Comparison of ENCODE assay signal across 32 cellular contexts in the genomic region with DNA sequence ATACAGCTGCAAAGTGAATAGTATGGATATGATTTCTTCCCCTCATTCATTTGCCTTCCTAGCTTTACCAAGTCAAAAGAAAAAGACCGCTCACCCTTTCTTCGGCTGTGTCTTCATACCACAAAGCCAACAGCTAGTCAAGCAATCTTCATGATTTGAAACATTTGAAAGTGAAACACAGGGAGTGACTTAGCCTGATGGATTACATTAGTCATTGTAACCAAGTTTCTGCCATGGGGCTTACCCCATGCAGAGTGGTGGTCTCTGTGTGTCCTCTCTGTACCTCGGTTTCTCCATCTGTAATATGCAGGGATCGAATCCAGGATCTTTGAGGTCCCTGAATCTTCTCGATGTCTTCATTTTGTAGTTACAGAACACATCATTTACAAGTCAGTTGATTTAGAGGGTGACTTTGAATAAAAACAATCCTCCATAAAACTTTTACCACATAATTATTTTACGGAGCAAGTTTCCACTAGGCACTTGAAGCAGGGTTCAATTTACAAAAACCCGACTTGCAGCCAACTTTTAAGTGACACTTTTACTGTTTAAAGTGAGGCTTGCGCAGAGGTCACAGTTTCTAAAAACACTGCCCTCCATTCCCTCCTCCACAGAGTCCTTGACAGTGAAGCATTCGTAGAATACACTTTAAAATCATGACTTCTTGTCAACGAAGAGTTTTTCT. TPM values are rescaled to one million over a fixed set of nuclear protein-coding genes. Genes with fewer than 3 reads are reported as not detected.
DNase-seq lines count a peak whose midpoint lies in the region; ATAC-seq, FAIRE-seq and TF ChIP-seq lines count a peak whose summit lies in the region.
"Had no signal": no experiment of that assay in that cellular context is flagged by ENCODE, and none has a peak within 500 bp of the region (broad histone marks: within the 10 kb centered on the region; RNA-seq: fewer than 3 reads in every experiment).

No MANE protein-coding gene starts in this region.

- peaks cover 91% of the 10 kb centered on the region for H3K4me1 Mint-ChIP-seq in brain

- peak overlapping the region; percentile 62 for H3K27ac ChIP-seq in layer of hippocampus (ENCODE audit: low read depth, low read length)
- no peak overlapping the region for H3K27ac ChIP-seq in trophoblast cell (ENCODE audit: low read depth, low read length)
- H3K27ac ChIP-seq: brain microvascular endothelial cell, GM23248, psoas muscle, upper lobe of right lung had no signal

- no peak overlapping the region for H3K9ac ChIP-seq in trophoblast cell (ENCODE audit: low read length)
- H3K9ac ChIP-seq: GM23248 had no signal

- H2BK120ac ChIP-seq in trophoblast cell (ENCODE audit: insufficient read depth, low read length, poor library complexity): no peak overlapping the region

- H2AK5ac ChIP-seq in trophoblast cell (ENCODE audit: low read length): no peak overlapping the region

- H3K4ac ChIP-seq in trophoblast cell (ENCODE audit: low read depth, low read length): no peak overlapping the region

- peak overlapping the region in 2 of 5 experiments; percentile 27 to 29 for H3K4me3 Mint-ChIP-seq in brain
- H3K4me3 Mint-ChIP-seq: activated B cell treated with CpG ODN at 0.5 μM for 24 hours; activated naive CD4-positive, alpha-beta T cell treated with anti-CD3 and anti-CD28 coated beads for 36 hours; HFFc6 had no signal

- H3K4me1 ChIP-seq in trophoblast cell (ENCODE audit: control insufficient read depth in 1 of 2, insufficient read depth in 2 of 2, low read length in 2 of 2): peaks cover 31 to 47% of the 10 kb centered on the region in 2 experiments

- H3K27me3 ChIP-seq in layer of hippocampus (ENCODE audit: control insufficient read depth, insufficient read depth, low read length): no peaks in the 10 kb centered on the region
- no peaks in the 10 kb centered on the region for H3K27me3 ChIP-seq in trophoblast cell (ENCODE audit: insufficient read depth, low read length)
- H3K27me3 ChIP-seq: brain microvascular endothelial cell had no signal

- no peak for TF ChIP-seq CTCF in brain (conservative IDR thresholded peaks at IDR 0.05)

- no CpG with 5 or more reads among the region's 10 CpGs for WGBS in trophoblast cell (ENCODE audit: extremely low coverage, insufficient coverage, insufficient read length)

- DNase-seq in trophoblast cell (no peak), NCI-H128 (lab: John Stamatoyannopoulos, UW; ENCODE audit: unreplicated experiment) (no peak)
- DNase-seq in stimulated activated CD4-positive, alpha-beta T cell treated with anti-CD3 and anti-CD28 coated beads, Interleukin-4, amount 100 ng/mL, for 1 hour: no peak
- DNase-seq: activated B cell treated with CpG ODN at 0.5 μM for 24 hours; activated CD4-positive, alpha-beta T cell treated with anti-CD3 and anti-CD28 coated beads, Interleukin-2, amount 50 U/mL, for 48 hours; activated naive CD4-positive, alpha-beta T cell treated with anti-CD3 and anti-CD28 coated beads for 36 hours; activated T-cell treated with anti-CD3 and anti-CD28 coated beads, Interleukin-2, amount 50 U/mL, for 48 hours; amniotic stem cell; brain microvascular endothelial cell; Calu3; GM23248; HFFc6; left ventricle myocardium superior; NCI-H1092; NCI-H187; NCI-H2171 treated with DMSO at 0.1 percent for 48 hours; NCI-H510A; nucleus accumbens; psoas muscle; stimulated activated CD4-positive, alpha-beta T cell treated with anti-CD3 and anti-CD28 coated beads, Interleukin-4, amount 100 ng/mL, for 4 hours; substantia nigra; SW 1271; T-helper 9 cell; upper lobe of right lung had no signal

- no peak overlapping the region for H4K12ac ChIP-seq in trophoblast cell (ENCODE audit: low read depth, low read length)

- H3K36me3 ChIP-seq in trophoblast cell (ENCODE audit: control insufficient read depth in 1 of 2, insufficient read depth in 2 of 2, low read length in 2 of 2): no peaks in the 10 kb centered on the region
- H3K36me3 ChIP-seq: brain microvascular endothelial cell, upper lobe of right lung had no signal

- no peaks in the 10 kb centered on the region for H3K79me2 ChIP-seq in trophoblast cell (ENCODE audit: control insufficient read depth, insufficient read depth, low read length, poor library complexity)

- no peak overlapping the region for H2AFZ ChIP-seq in trophoblast cell (ENCODE audit: insufficient read depth, low read length, poor library complexity)
- H2AFZ ChIP-seq: GM23248 had no signal

- H3K9me3 Mint-ChIP-seq in brain: no peaks in the 10 kb centered on the region
- H3K9me3 Mint-ChIP-seq: activated B cell treated with CpG ODN at 0.5 μM for 24 hours; activated naive CD4-positive, alpha-beta T cell treated with anti-CD3 and anti-CD28 coated beads for 36 hours; HFFc6 had no signal

- H3K9me3 ChIP-seq in trophoblast cell (ENCODE audit: insufficient read depth, low read depth, low read length): peaks cover 2% of the 10 kb centered on the region
- H3K9me3 ChIP-seq: psoas muscle, upper lobe of right lung had no signal

- peaks cover 4% of the 10 kb centered on the region for H3K27me3 Mint-ChIP-seq in brain

- no peak overlapping the region for H4K8ac ChIP-seq in trophoblast cell (ENCODE audit: low read depth, low read length)

- H3K18ac ChIP-seq in trophoblast cell (ENCODE audit: low read length): no peak overlapping the region

- H4K91ac ChIP-seq in trophoblast cell (ENCODE audit: low read depth, low read length): no peak overlapping the region

- H3K23ac ChIP-seq in trophoblast cell (ENCODE audit: low read length): no peak overlapping the region

- peak overlapping the region; percentile 88 for H2BK12ac ChIP-seq in trophoblast cell (ENCODE audit: low read length)

- no peak overlapping the region for H3K4me3 ChIP-seq in trophoblast cell (ENCODE audit: low read depth, low read length)
- H3K4me3 ChIP-seq: GM23248, K562, psoas muscle, upper lobe of right lung had no signal

- H3K4me2 ChIP-seq in trophoblast cell (ENCODE audit: low read length): no peak overlapping the region

- peak; percentile 51 for FAIRE-seq in G401.6 (lab: Jason Lieb, UNC)
- FAIRE-seq: A204.1, HTR-8/SVneo, K562 had no signal

- peak overlapping the region in 3 of 5 experiments; percentile 70 to 97 (median 93) for H3K27ac Mint-ChIP-seq in brain
- H3K27ac Mint-ChIP-seq: activated B cell treated with CpG ODN at 0.5 μM for 24 hours; activated naive CD4-positive, alpha-beta T cell treated with anti-CD3 and anti-CD28 coated beads for 36 hours; HFFc6 had no signal

- ATAC-seq in HG02840 (IDR thresholded peaks at IDR 0.05; ENCODE audit: low FRiP score, unreplicated experiment) (no peak), HG02852 (IDR thresholded peaks at IDR 0.05; ENCODE audit: unreplicated experiment) (no peak)
- ATAC-seq: K562, left ventricle myocardium superior, psoas muscle had no signal

- no peak overlapping the region for H2BK5ac ChIP-seq in trophoblast cell (ENCODE audit: low read depth, low read length, poor library complexity)

- peaks cover 19% of the 10 kb centered on the region for H3K79me1 ChIP-seq in trophoblast cell (ENCODE audit: low read length)

- H3K14ac ChIP-seq in trophoblast cell (ENCODE audit: low read length): no peak overlapping the region

- no peaks in the 10 kb centered on the region for H3K36me3 Mint-ChIP-seq in brain

RNA-seq across cellular contexts. Expression of a gene that starts 2.2 kb away (rescaled TPM):
- 6.7 TPM for polyA plus RNA-seq in brain (ENCODE audit: insufficient read depth, low read depth, low replicate concordance)
- polyA plus RNA-seq in trophoblast cell (2013): 14.4 and 14.6 TPM in 2 replicates
- polyA plus RNA-seq: GM23248, K562 had no signal

RNA-seq across cellular contexts. Expression of a gene that starts 53.2 kb away (rescaled TPM):
- polyA plus RNA-seq in brain (ENCODE audit: insufficient read depth, low read depth, low replicate concordance): 10.0 TPM
- polyA plus RNA-seq in trophoblast cell (2013): 25.0 and 29.0 TPM in 2 replicates
